ENCODE assay signal across 8 cellular contexts in the genomic region with DNA sequence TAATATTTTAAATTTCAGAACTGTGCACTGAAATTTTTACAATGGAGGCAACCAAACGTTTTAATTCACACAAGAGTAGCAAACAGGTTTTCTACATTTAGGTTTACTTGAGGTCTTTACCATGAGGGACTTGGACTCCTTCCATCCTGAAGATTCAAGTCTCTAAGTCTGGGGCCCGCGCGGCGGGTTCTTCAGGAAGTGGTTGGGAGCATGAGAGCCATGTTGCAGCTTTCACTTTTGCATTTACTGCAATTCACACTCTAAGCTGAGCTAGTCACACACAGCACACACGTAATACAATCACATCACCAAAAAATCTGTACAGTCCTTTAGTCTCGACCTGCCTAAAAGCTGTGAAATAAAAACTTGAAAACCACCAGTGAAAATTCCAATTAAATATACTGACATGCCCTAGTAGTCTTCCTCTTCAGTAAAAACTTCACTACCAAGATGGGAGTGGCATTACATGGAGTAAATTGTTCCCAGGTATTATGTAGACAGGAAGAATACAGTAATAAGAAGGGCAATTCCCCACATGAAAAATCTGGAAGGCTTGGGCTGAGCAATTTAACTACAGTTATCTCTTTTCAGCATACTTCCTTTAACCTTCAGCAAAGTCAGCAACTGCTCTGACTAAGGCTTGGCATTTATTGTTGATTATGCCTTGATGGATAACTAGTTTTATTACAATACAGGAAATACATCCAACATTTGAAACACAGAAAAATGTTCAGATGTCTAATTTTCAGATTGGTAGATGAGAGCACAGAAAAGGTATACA.
DNase-seq lines count a peak whose midpoint lies in the region; ATAC-seq and TF ChIP-seq lines count a peak whose summit lies in the region.

No MANE protein-coding gene starts in this region.

- no peaks in the 10 kb centered on the region for H3K79me1 ChIP-seq in neuronal stem cell (ENCODE audit: low read depth, low read length)

- H2AK5ac ChIP-seq in neuronal stem cell (ENCODE audit: low read depth, low read length) = no peak overlapping the region

- H3K4me1 ChIP-seq in esophagus (ENCODE audit: control insufficient read depth in 2 of 2, insufficient read depth in 2 of 2, low read length in 1 of 2) (peaks cover 0 to 2% of the 10 kb centered on the region in 2 donors), psoas muscle (no peaks in the 10 kb centered on the region), neuronal stem cell (ENCODE audit: control insufficient read depth in 2 of 2, insufficient read depth in 1 of 2, low read depth in 1 of 2, low read length in 2 of 2) (peaks cover 3 to 5% of the 10 kb centered on the region in 2 donors)

- H2AFZ ChIP-seq in neuronal stem cell (ENCODE audit: low read length) = no peak overlapping the region

- no peak overlapping the region for H3K18ac ChIP-seq in neuronal stem cell (ENCODE audit: low read length)

- peak in 1 of 2 experiments; percentile 52 for DNase-seq in HL-60 (ENCODE audit: low read depth in 1 of 2, low spot score in 1 of 2)
- peak; percentile 43 for DNase-seq in activated CD4-positive, alpha-beta T cell treated with anti-CD3 and anti-CD28 coated beads, Interleukin-2, amount 50 U/mL, for 1 hour
- no peak for DNase-seq in psoas muscle
- no peak for DNase-seq in SK-N-DZ (ENCODE audit: low spot score)
- DNase-seq in neuronal stem cell (ENCODE audit: low spot score) = no peak
- no peak for DNase-seq in C1 segment of cervical spinal cord (lab: John Stamatoyannopoulos, UW)

- H3K4ac ChIP-seq in neuronal stem cell (ENCODE audit: low read length) = no peak overlapping the region

- H3K14ac ChIP-seq in neuronal stem cell (ENCODE audit: low read length) = no peak overlapping the region

- TF ChIP-seq CTCF in HL-60 (IDR thresholded peaks at IDR 0.05; ENCODE audit: insufficient read depth, low read length) (no peak), psoas muscle (IDR thresholded peaks at IDR 0.05) (no peak)

- no peak overlapping the region for H3K4me2 ChIP-seq in neuronal stem cell (ENCODE audit: insufficient read depth, low read length, poor library complexity, severe bottlenecking)

- no peak overlapping the region for H2BK120ac ChIP-seq in neuronal stem cell (ENCODE audit: low read depth, low read length)

- ATAC-seq in GM18868 (IDR thresholded peaks at IDR 0.05; ENCODE audit: unreplicated experiment) (peak; percentile 37), psoas muscle (no peak)

- H3K9ac ChIP-seq in neuronal stem cell (ENCODE audit: low read depth, low read length, poor library complexity) = no peak overlapping the region

- intact Hi-C loops in psoas muscle (cut with DNase I) = no loop called here

- no peak overlapping the region for H2BK5ac ChIP-seq in neuronal stem cell (ENCODE audit: low read length)

- H3K9me3 ChIP-seq in esophagus (ENCODE audit: control insufficient read depth in 2 of 2, insufficient read depth in 1 of 2, low read depth in 1 of 2, low read length in 1 of 2) = no peaks in the 10 kb centered on the region
- H3K9me3 ChIP-seq in psoas muscle = no peaks in the 10 kb centered on the region
- no peaks in the 10 kb centered on the region for H3K9me3 ChIP-seq in neuronal stem cell (replicated peaks in 1 of 2; ENCODE audit: control insufficient read depth in 2 of 2, insufficient read depth in 1 of 2, low read depth in 1 of 2, low read length in 2 of 2)

- H3K4me3 ChIP-seq in HL-60 (replicated peaks; ENCODE audit: insufficient read depth, low read length) (no peak overlapping the region), esophagus (ENCODE audit: low read depth in 1 of 2, low read length in 2 of 2) (peak overlapping the region in 1 of 2 donors; percentile 5), psoas muscle (peak overlapping the region; percentile 6), neuronal stem cell (ENCODE audit: low read length in 2 of 2) (no peak overlapping the region)

- no peaks in the 10 kb centered on the region for H3K27me3 ChIP-seq in HL-60 (ENCODE audit: insufficient read depth, poor library complexity, severe bottlenecking)
- no peaks in the 10 kb centered on the region for H3K27me3 ChIP-seq in esophagus (ENCODE audit: control insufficient read depth in 1 of 2, insufficient read depth in 2 of 2, low read length in 2 of 2)
- peaks cover 0 to 59% (median 0%) of the 10 kb centered on the region in 3 donors for H3K27me3 ChIP-seq in psoas muscle (ENCODE audit: insufficient read depth in 3 of 3, low read length in 2 of 3)
- H3K27me3 ChIP-seq in neuronal stem cell (ENCODE audit: control insufficient read depth in 3 of 3, insufficient read depth in 3 of 3, low read depth in 1 of 3, low read length in 3 of 3) = peaks cover 0 to 6% (median 0%) of the 10 kb centered on the region in 3 experiments

- H2BK15ac ChIP-seq in neuronal stem cell (ENCODE audit: low read length) = no peak overlapping the region

- H3K27ac ChIP-seq in HL-60 (replicated peaks) (peak overlapping the region; percentile 85), esophagus (ENCODE audit: low read depth in 2 of 2, low read length in 1 of 2) (peak overlapping the region; percentile 68 to 74), psoas muscle (peak overlapping the region; percentile 55), neuronal stem cell (replicated peaks; ENCODE audit: low read length) (no peak overlapping the region)

- H3K36me3 ChIP-seq in esophagus (ENCODE audit: control insufficient read depth in 2 of 2, insufficient read depth in 2 of 2, low read length in 1 of 2) = no peaks in the 10 kb centered on the region
- no peaks in the 10 kb centered on the region for H3K36me3 ChIP-seq in psoas muscle (ENCODE audit: insufficient read depth in 1 of 2, low read depth in 1 of 2)
- no peaks in the 10 kb centered on the region for H3K36me3 ChIP-seq in neuronal stem cell (replicated peaks in 1 of 2; ENCODE audit: control insufficient read depth in 2 of 2, insufficient read depth in 2 of 2, low read length in 2 of 2)

- 17 to 29% methylated on average over 7 of the region's 7 CpGs for WGBS in esophagus, 2 donors
- 45 to 56% (median 55%) methylated on average over 7 of the region's 7 CpGs for WGBS in psoas muscle, 3 donors
- WGBS in neuronal stem cell (ENCODE audit: extremely low coverage in 2 of 2, insufficient read length in 2 of 2, insufficient replicate concordance in 1 of 2), 2 donors = no CpG with 5 or more reads among the region's 7 CpGs

- H4K91ac ChIP-seq in neuronal stem cell (ENCODE audit: low read depth, low read length, poor library complexity) = no peak overlapping the region

- H3K23ac ChIP-seq in neuronal stem cell (ENCODE audit: low read depth, low read length, poor library complexity) = no peak overlapping the region

- no peak overlapping the region for H4K8ac ChIP-seq in neuronal stem cell (ENCODE audit: low read depth, low read length)

- no peak overlapping the region for H2BK12ac ChIP-seq in neuronal stem cell (ENCODE audit: low read length)
